In the genomic region with DNA sequence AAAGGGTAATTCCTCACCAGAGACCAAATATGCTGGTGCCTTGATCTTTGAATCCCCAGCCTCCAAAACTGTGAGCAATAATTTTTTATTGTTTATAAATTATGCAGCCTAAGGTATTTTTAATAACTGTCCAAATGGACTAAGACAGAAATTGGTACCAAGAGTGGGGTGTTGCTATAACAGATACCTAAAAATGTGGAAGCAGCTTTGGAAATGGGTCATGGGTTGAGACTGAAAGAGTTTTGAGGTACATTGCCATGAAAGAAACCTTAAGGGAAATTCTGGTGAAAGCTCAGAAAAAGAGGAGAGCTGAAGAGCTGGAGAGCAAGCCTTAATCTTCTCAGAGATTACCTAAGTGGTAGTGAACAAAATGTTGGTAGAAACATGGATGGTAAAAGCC, we compare ENCODE assay signal across 8 cellular contexts.
"Had no signal": no experiment of that assay in that cellular context is flagged by ENCODE, and none has a peak within 500 bp of the region (broad histone marks: within the 10 kb centered on the region; RNA-seq: fewer than 3 reads in every experiment).

No MANE protein-coding gene starts in this region.

- DNase-seq: GDM1, GF-D8 had no signal

- FAIRE-seq: G401.6, GM12878, GM12891, GM12892, GM18507, GM19239 had no signal

- H3K4me3 ChIP-seq: GM12878 had no signal

- ATAC-seq: GM12878 had no signal
